5 cellular contexts compared by ENCODE assay signal in genomic region chr14:20759465-20759864, GRCh38. TPM values are rescaled to one million over a fixed set of nuclear protein-coding genes. Genes with fewer than 3 reads are reported as not detected.
"Had no signal": no experiment of that assay in that cellular context is flagged by ENCODE, and none has a peak within 500 bp of the region (broad histone marks: within the 10 kb centered on the region; RNA-seq: fewer than 3 reads in every experiment).

No MANE protein-coding gene starts in this region.

RNA-seq across cellular contexts. Expression of gene EDDM3B, which starts 8.7 kb away (rescaled TPM):
- total RNA-seq: HepG2, HT-29, HT1080, IMR-90 had no signal
- polyA plus RNA-seq: HepG2, IgD-negative memory B cell, IMR-90 had no signal

RNA-seq across cellular contexts. Expression of gene EDDM3A, which starts 13.8 kb away (rescaled TPM):
- total RNA-seq: HepG2, HT-29, HT1080, IMR-90 had no signal
- polyA plus RNA-seq: HepG2, IgD-negative memory B cell, IMR-90 had no signal

RNA-seq across cellular contexts. Expression of gene RNASE6, which starts 21.6 kb away (rescaled TPM):
- total RNA-seq: HepG2, HT-29, HT1080, IMR-90 had no signal
- polyA plus RNA-seq: HepG2, IMR-90 had no signal

RNA-seq across cellular contexts. Expression of gene RNASE1, which starts 43.2 kb away (rescaled TPM):
- total RNA-seq: HepG2, IMR-90 had no signal
- polyA plus RNA-seq: HepG2, IgD-negative memory B cell, IMR-90 had no signal
